ENCODE assay signal across 13 cellular contexts in genomic region chr1:220056374-220056773, GRCh38. TPM values are rescaled to one million over a fixed set of nuclear protein-coding genes. Genes with fewer than 3 reads are reported as not detected.
A peak's percentile ranks its signal among the peaks of the same experiment; 100 is the strongest.
DNase-seq lines count a peak whose midpoint lies in the region; ATAC-seq and TF ChIP-seq lines count a peak whose summit lies in the region.
"Had no signal": no experiment of that assay in that cellular context is flagged by ENCODE, and none has a peak within 500 bp of the region (broad histone marks: within the 10 kb centered on the region; RNA-seq: fewer than 3 reads in every experiment).

No MANE protein-coding gene starts in this region.

- H3K9me3 ChIP-seq in spleen: no peaks in the 10 kb centered on the region

- H3K4me3 ChIP-seq in spleen: no peak overlapping the region

- no peaks in the 10 kb centered on the region for H3K27me3 Mint-ChIP-seq in activated T-cell treated with anti-CD3 and anti-CD28 coated beads, Interleukin-2, amount 50 U/mL, for 72 hours (ENCODE audit: low read depth)
- H3K27me3 Mint-ChIP-seq in T-cell: no peaks in the 10 kb centered on the region
- no peaks in the 10 kb centered on the region for H3K27me3 Mint-ChIP-seq in effector memory CD8-positive, alpha-beta T cell
- H3K27me3 Mint-ChIP-seq in type B pancreatic cell: no peaks in the 10 kb centered on the region

- ATAC-seq in activated T-cell treated with anti-CD3 and anti-CD28 coated beads, Interleukin-2, amount 50 U/mL, for 72 hours (replicated peaks in 1 of 2): no peak
- ATAC-seq in T-cell (replicated peaks in 1 of 4): peak in 3 of 4 experiments; percentile 43 to 77 (median 73)
- ATAC-seq in effector memory CD8-positive, alpha-beta T cell (replicated peaks): peak; percentile 100

- peak overlapping the region; percentile 16 for H3K27ac Mint-ChIP-seq in activated T-cell treated with anti-CD3 and anti-CD28 coated beads, Interleukin-2, amount 50 U/mL, for 72 hours
- H3K27ac Mint-ChIP-seq in T-cell (peak overlapping the region; percentile 53 to 74), type B pancreatic cell (no peak overlapping the region)
- peak overlapping the region; percentile 65 to 93 for H3K27ac Mint-ChIP-seq in effector memory CD8-positive, alpha-beta T cell

- no peak for DNase-seq in activated T-cell treated with anti-CD3 and anti-CD28 coated beads, Interleukin-2, amount 50 U/mL, for 72 hours
- DNase-seq in activated T-cell treated with anti-CD3 and anti-CD28 coated beads for 4 hours (no peak), T-cell (no peak), spleen (no peak), type B pancreatic cell (ENCODE audit: extremely low spot score, unreplicated experiment) (no peak), NCI-H146 (lab: John Stamatoyannopoulos, UW) (no peak)
- peak in 1 of 3 experiments; percentile 21 for DNase-seq in effector memory CD8-positive, alpha-beta T cell
- DNase-seq: AML-193, GF-D8, GOT3, NCI-H1417 treated with DMSO at 0.1 percent for 48 hours, NCI-H2029 treated with DMSO at 0.1 percent for 48 hours, NCI-H510A treated with DMSO at 0.1 percent for 48 hours had no signal

- H3K4me1 ChIP-seq in spleen: no peaks in the 10 kb centered on the region

- intact Hi-C loops in spleen (cut with DNase I; ENCODE audit: low total_unique reads): no loop called here

- H3K27me3 ChIP-seq in spleen (replicated peaks in 1 of 7): no peaks in the 10 kb centered on the region

- H3K36me3 ChIP-seq in spleen: peaks cover 3 to 59% (median 17%) of the 10 kb centered on the region in 6 donors

- H3K36me3 Mint-ChIP-seq in activated T-cell treated with anti-CD3 and anti-CD28 coated beads, Interleukin-2, amount 50 U/mL, for 72 hours (ENCODE audit: insufficient read depth in 2 of 2): peaks cover 0 to 2% of the 10 kb centered on the region in 2 donors
- H3K36me3 Mint-ChIP-seq in T-cell (peaks cover 12% of the 10 kb centered on the region), type B pancreatic cell (peaks cover 11% of the 10 kb centered on the region)
- peaks cover 13% of the 10 kb centered on the region for H3K36me3 Mint-ChIP-seq in effector memory CD8-positive, alpha-beta T cell (ENCODE audit: insufficient read depth)

- H3K4me3 Mint-ChIP-seq in activated T-cell treated with anti-CD3 and anti-CD28 coated beads, Interleukin-2, amount 50 U/mL, for 72 hours: no peak overlapping the region
- H3K4me3 Mint-ChIP-seq in T-cell (no peak overlapping the region), type B pancreatic cell (no peak overlapping the region)
- H3K4me3 Mint-ChIP-seq in effector memory CD8-positive, alpha-beta T cell: peak overlapping the region; percentile 61 to 81

- no peak for TF ChIP-seq POLR2A in spleen (IDR thresholded peaks at IDR 0.05)

- 88 to 100% (median 91%) methylated on average over 1 of the region's 1 CpG for WGBS in spleen, 5 donors

- CTCF ChIA-PET in T-cell (lab: Charles Lee): no interaction called here

- peak overlapping the region in 5 of 8 donors; percentile 20 to 55 (median 38) for H3K27ac ChIP-seq in spleen

- POLR2A ChIA-PET in T-cell (lab: Charles Lee): no interaction called here

- H3K9me3 Mint-ChIP-seq in activated T-cell treated with anti-CD3 and anti-CD28 coated beads, Interleukin-2, amount 50 U/mL, for 72 hours: no peaks in the 10 kb centered on the region
- H3K9me3 Mint-ChIP-seq in T-cell (no peaks in the 10 kb centered on the region), type B pancreatic cell (no peaks in the 10 kb centered on the region)
- no peaks in the 10 kb centered on the region for H3K9me3 Mint-ChIP-seq in effector memory CD8-positive, alpha-beta T cell

- TF ChIP-seq CTCF in spleen (IDR thresholded peaks at IDR 0.05 in 8 of 11, conservative IDR thresholded peaks at IDR 0.05 in 3 of 11): no peak
- TF ChIP-seq CTCF in type B pancreatic cell (conservative IDR thresholded peaks at IDR 0.05): no peak

- no peaks in the 10 kb centered on the region for H3K4me1 Mint-ChIP-seq in activated T-cell treated with anti-CD3 and anti-CD28 coated beads, Interleukin-2, amount 50 U/mL, for 72 hours (ENCODE audit: low read depth)
- H3K4me1 Mint-ChIP-seq in T-cell (peaks cover 0 to 10% (median 6%) of the 10 kb centered on the region in 3 donors), type B pancreatic cell (ENCODE audit: unreplicated experiment) (no peaks in the 10 kb centered on the region)
- peaks cover 6 to 22% of the 10 kb centered on the region in 2 donors for H3K4me1 Mint-ChIP-seq in effector memory CD8-positive, alpha-beta T cell (ENCODE audit: low read depth in 2 of 2)

RNA-seq across cellular contexts. Expression of gene EPRS1, which starts 10.1 kb away (rescaled TPM):
- total RNA-seq in activated T-cell treated with anti-CD3 and anti-CD28 coated beads, Interleukin-2, amount 50 U/mL, for 72 hours: 100 to 1,000 TPM; 204 to 218 TPM
- 10 to 100 TPM; 48.3 to 91.9 (median 86.9) TPM for total RNA-seq in T-cell
- 10 to 100 TPM; 50.8 to 72.2 (median 59.6) TPM for total RNA-seq in spleen
- 10 to 100 TPM; 34.6 to 42.8 (median 36.9) TPM for polyA plus RNA-seq in spleen
- 99.6 and 116 TPM in 2 replicates for total RNA-seq in type B pancreatic cell (ENCODE audit: low replicate concordance)

RNA-seq across cellular contexts. Expression of gene BPNT1, which starts 33.2 kb away (rescaled TPM):
- 10 to 100 TPM; 28.7 to 34.2 TPM for total RNA-seq in activated T-cell treated with anti-CD3 and anti-CD28 coated beads, Interleukin-2, amount 50 U/mL, for 72 hours
- 10 to 100 TPM in 4 of 5 donors, 1 to 10 TPM in 1; 8.5 to 16.8 (median 14.3) TPM for total RNA-seq in T-cell
- total RNA-seq in spleen: 10 to 100 TPM; 15.9 to 25.8 (median 19.9) TPM
- polyA plus RNA-seq in spleen: 10 to 100 TPM; 15.3 to 25.5 (median 16.3) TPM
- 22.2 and 28.7 TPM in 2 replicates for total RNA-seq in type B pancreatic cell (ENCODE audit: low replicate concordance)

RNA-seq across cellular contexts. Expression of gene IARS2, which starts 37.6 kb away (rescaled TPM):
- 10 to 100 TPM; 49.5 to 52.1 TPM for total RNA-seq in activated T-cell treated with anti-CD3 and anti-CD28 coated beads, Interleukin-2, amount 50 U/mL, for 72 hours
- total RNA-seq in T-cell: 10 to 100 TPM; 35.4 to 43.2 (median 42.3) TPM
- 10 to 100 TPM; 38.7 to 52.8 (median 41.6) TPM for total RNA-seq in spleen
- 10 to 100 TPM; 16.0 to 25.2 (median 20.1) TPM for polyA plus RNA-seq in spleen
- 66.3 and 67.3 TPM in 2 replicates for total RNA-seq in type B pancreatic cell (ENCODE audit: low replicate concordance)

Comparison
In these comparisons a context has a peak if more than half of its experiments do, and no peak if none do; other contexts are left out.
1. ATAC-seq: peak in T-cell (3 of 4) and effector memory CD8-positive, alpha-beta T cell (single experiment); none in activated T-cell treated with anti-CD3 and anti-CD28 coated beads, Interleukin-2, amount 50 U/mL, for 72 hours (0 of 2).
2. H3K4me3 Mint-ChIP-seq: peak in effector memory CD8-positive, alpha-beta T cell (2 of 2); none in activated T-cell treated with anti-CD3 and anti-CD28 coated beads, Interleukin-2, amount 50 U/mL, for 72 hours (0 of 2), T-cell (0 of 3) and type B pancreatic cell (single experiment).